ENCODE assay signal across 8 cellular contexts in genomic region chr12:9813821-9814798, GRCh38. TPM values are rescaled to one million over a fixed set of nuclear protein-coding genes. Genes with fewer than 3 reads are reported as not detected.
DNase-seq lines count a peak whose midpoint lies in the region; ATAC-seq and TF ChIP-seq lines count a peak whose summit lies in the region.

No MANE protein-coding gene starts in this region.

- H3K4me1 ChIP-seq in OCI-LY7 (ENCODE audit: insufficient read depth, low read length, poor library complexity, severe bottlenecking) (peaks cover 7% of the 10 kb centered on the region), stomach smooth muscle (ENCODE audit: control insufficient read depth, insufficient read depth, low read length) (no peaks in the 10 kb centered on the region)

- POLR2A ChIA-PET in OCI-LY7 (lab: Charles Lee) = interaction anchor here (0.5 kb wide), 1 partner anchor 326 kb away, joined by 4 read pairs; no protein-coding TSS in a partner anchor

- peak; percentile 44 for DNase-seq in AG10803 (ENCODE audit: low read depth)
- DNase-seq in OCI-LY7 (ENCODE audit: low spot score) = peak; percentile 74
- peak; percentile 95 for DNase-seq in activated T-cell treated with anti-CD3 and anti-CD28 coated beads, Interleukin-2, amount 50 U/mL, for 24 hours
- DNase-seq in fibroblast of peridontal ligament (ENCODE audit: extremely low read depth) = peak; percentile 8
- DNase-seq in neural crest cell (ENCODE audit: low read depth, low spot score) = peak; percentile 53

- H3K36me3 Mint-ChIP-seq in activated T-cell treated with anti-CD3 and anti-CD28 coated beads, Interleukin-2, amount 50 U/mL, for 24 hours (ENCODE audit: low read depth) = no peaks in the 10 kb centered on the region
- no peaks in the 10 kb centered on the region for H3K36me3 Mint-ChIP-seq in neural crest cell (ENCODE audit: low read depth)

- H3K79me2 ChIP-seq in OCI-LY7 (ENCODE audit: insufficient read depth, low read depth, low read length) = no peaks in the 10 kb centered on the region

- H3K4me3 Mint-ChIP-seq in activated T-cell treated with anti-CD3 and anti-CD28 coated beads, Interleukin-2, amount 50 U/mL, for 24 hours = peak overlapping the region; percentile 79
- no peak overlapping the region for H3K4me3 Mint-ChIP-seq in neural crest cell

- H3K4me1 Mint-ChIP-seq in activated T-cell treated with anti-CD3 and anti-CD28 coated beads, Interleukin-2, amount 50 U/mL, for 24 hours (ENCODE audit: low read depth) = peaks cover 15% of the 10 kb centered on the region
- H3K4me1 Mint-ChIP-seq in neural crest cell = no peaks in the 10 kb centered on the region

- BruUV-seq in OCI-LY7 (replicated peaks; lab: Mats Ljungman, UMichigan) = no TSS peak

- no peaks in the 10 kb centered on the region for H4K20me1 ChIP-seq in OCI-LY7 (ENCODE audit: insufficient read depth, low read length)

- H3K27ac Mint-ChIP-seq in activated T-cell treated with anti-CD3 and anti-CD28 coated beads, Interleukin-2, amount 50 U/mL, for 24 hours = peak overlapping the region; percentile 42
- no peak overlapping the region for H3K27ac Mint-ChIP-seq in neural crest cell (ENCODE audit: unreplicated experiment)

- no peaks in the 10 kb centered on the region for H3K9me3 Mint-ChIP-seq in activated T-cell treated with anti-CD3 and anti-CD28 coated beads, Interleukin-2, amount 50 U/mL, for 24 hours
- H3K9me3 Mint-ChIP-seq in neural crest cell = no peaks in the 10 kb centered on the region

- TF ChIP-seq CTCF in AG10803 (conservative IDR thresholded peaks at IDR 0.05; ENCODE audit: low read length) = peak; percentile 83
- peak; percentile 95 for TF ChIP-seq CTCF in OCI-LY7 (conservative IDR thresholded peaks at IDR 0.05; ENCODE audit: low read length)
- TF ChIP-seq CTCF in neural crest cell (conservative IDR thresholded peaks at IDR 0.05) = peak; percentile 81

- CTCF ChIA-PET in OCI-LY7 (lab: Charles Lee; ENCODE audit: unreplicated experiment) = no interaction called here

- H3K27me3 ChIP-seq in stomach smooth muscle (ENCODE audit: control insufficient read depth in 1 of 2, insufficient read depth in 2 of 2, low read length in 2 of 2) = no peaks in the 10 kb centered on the region

- H3K9ac ChIP-seq in stomach smooth muscle (ENCODE audit: low read length in 2 of 2) = no peak overlapping the region

- H2AFZ ChIP-seq in OCI-LY7 (ENCODE audit: low read length) = peak overlapping the region; percentile 84

- peak overlapping the region; percentile 53 for H3K4me2 ChIP-seq in OCI-LY7 (ENCODE audit: low read length)

- no peak overlapping the region for H3K27ac ChIP-seq in OCI-LY7 (ENCODE audit: low read depth, low read length, poor library complexity, severe bottlenecking)
- H3K27ac ChIP-seq in stomach smooth muscle (ENCODE audit: low read length) = no peak overlapping the region

- intact Hi-C loops in OCI-LY7 (cut with micrococcal nuclease; ENCODE audit: unreplicated experiment) = loop anchor here (1.0 to 5.0 kb wide), 2 partner anchors 111 to 328 kb away; no protein-coding TSS in a partner anchor

- ATAC-seq in GM19025 (IDR thresholded peaks at IDR 0.05; ENCODE audit: low read depth, unreplicated experiment) = peak; percentile 90
- peak; percentile 80 for ATAC-seq in HG03196 (IDR thresholded peaks at IDR 0.05; ENCODE audit: unreplicated experiment)

- H3K27me3 Mint-ChIP-seq in activated T-cell treated with anti-CD3 and anti-CD28 coated beads, Interleukin-2, amount 50 U/mL, for 24 hours = peaks cover 3% of the 10 kb centered on the region
- H3K27me3 Mint-ChIP-seq in neural crest cell (ENCODE audit: low read depth) = peaks cover 3% of the 10 kb centered on the region

- no peaks in the 10 kb centered on the region for H3K9me2 ChIP-seq in OCI-LY7 (ENCODE audit: insufficient read depth, low read length)

- H3K4me3 ChIP-seq in AG10803 (ENCODE audit: low read length) (peak overlapping the region; percentile 48), OCI-LY7 (ENCODE audit: low read depth, low read length, poor library complexity, severe bottlenecking) (peak overlapping the region; percentile 60), stomach smooth muscle (ENCODE audit: low read length in 2 of 2) (peak overlapping the region; percentile 46 to 50)

- H3K36me3 ChIP-seq in OCI-LY7 (ENCODE audit: insufficient read depth, low read length) (no peaks in the 10 kb centered on the region), stomach smooth muscle (ENCODE audit: control insufficient read depth in 2 of 2, insufficient read depth in 2 of 2, low read length in 2 of 2) (no peaks in the 10 kb centered on the region)

- no peaks in the 10 kb centered on the region for H3K9me3 ChIP-seq in OCI-LY7 (ENCODE audit: low read length)
- no peaks in the 10 kb centered on the region for H3K9me3 ChIP-seq in stomach smooth muscle (ENCODE audit: control insufficient read depth in 2 of 2, low read length in 2 of 2)

RNA-seq across cellular contexts. Expression of gene KLRF1, which starts 13.2 kb away (rescaled TPM):
- not detected in 2 replicates for total RNA-seq in OCI-LY7 (2014; rRNA removed; shearing (Covaris generic))
- total RNA-seq in OCI-LY7 (2022) (0.46 TPM in 1 of 2 replicates, not detected in the other), neural crest cell (not detected in 2 replicates)

RNA-seq across cellular contexts. Expression of gene CD69, which starts 53.4 kb away (rescaled TPM):
- total RNA-seq in OCI-LY7 (2014; rRNA removed; shearing (Covaris generic)) = 12.3 and 13.7 TPM in 2 replicates
- 9.7 and 10.3 TPM in 2 replicates for total RNA-seq in OCI-LY7 (2022)
- not detected in 2 replicates for total RNA-seq in neural crest cell

RNA-seq across cellular contexts. Expression of gene CLEC2B, which starts 55.0 kb away (rescaled TPM):
- 2.3 and 3.1 TPM in 2 replicates for total RNA-seq in OCI-LY7 (2014; rRNA removed; shearing (Covaris generic))
- 1.8 and 2.2 TPM in 2 replicates for total RNA-seq in OCI-LY7 (2022)
- total RNA-seq in neural crest cell = 0.19 TPM in 1 of 2 replicates, not detected in the other

Comparison
In these comparisons a context has a peak if more than half of its experiments do, and no peak if none do; other contexts are left out.
1. DNase-seq: peak in every context shown above with its lines; median percentile 95 in activated T-cell treated with anti-CD3 and anti-CD28 coated beads, Interleukin-2, amount 50 U/mL, for 24 hours; 74 in OCI-LY7; 53 in neural crest cell; 44 in AG10803; 8 in fibroblast of peridontal ligament.
2. RNA of gene CD69, which starts 53.4 kb away (total RNA-seq): 9.7 to 13.7 TPM in OCI-LY7; not detected in neural crest cell; every median in the first group is over 10 times any median in the second.
3. Peak in every context shown above with its lines, with median percentiles within 50 percentile points of each other: H3K4me3 ChIP-seq and CTCF ChIP-seq.